8 cellular contexts compared by ENCODE assay signal in the genomic region with DNA sequence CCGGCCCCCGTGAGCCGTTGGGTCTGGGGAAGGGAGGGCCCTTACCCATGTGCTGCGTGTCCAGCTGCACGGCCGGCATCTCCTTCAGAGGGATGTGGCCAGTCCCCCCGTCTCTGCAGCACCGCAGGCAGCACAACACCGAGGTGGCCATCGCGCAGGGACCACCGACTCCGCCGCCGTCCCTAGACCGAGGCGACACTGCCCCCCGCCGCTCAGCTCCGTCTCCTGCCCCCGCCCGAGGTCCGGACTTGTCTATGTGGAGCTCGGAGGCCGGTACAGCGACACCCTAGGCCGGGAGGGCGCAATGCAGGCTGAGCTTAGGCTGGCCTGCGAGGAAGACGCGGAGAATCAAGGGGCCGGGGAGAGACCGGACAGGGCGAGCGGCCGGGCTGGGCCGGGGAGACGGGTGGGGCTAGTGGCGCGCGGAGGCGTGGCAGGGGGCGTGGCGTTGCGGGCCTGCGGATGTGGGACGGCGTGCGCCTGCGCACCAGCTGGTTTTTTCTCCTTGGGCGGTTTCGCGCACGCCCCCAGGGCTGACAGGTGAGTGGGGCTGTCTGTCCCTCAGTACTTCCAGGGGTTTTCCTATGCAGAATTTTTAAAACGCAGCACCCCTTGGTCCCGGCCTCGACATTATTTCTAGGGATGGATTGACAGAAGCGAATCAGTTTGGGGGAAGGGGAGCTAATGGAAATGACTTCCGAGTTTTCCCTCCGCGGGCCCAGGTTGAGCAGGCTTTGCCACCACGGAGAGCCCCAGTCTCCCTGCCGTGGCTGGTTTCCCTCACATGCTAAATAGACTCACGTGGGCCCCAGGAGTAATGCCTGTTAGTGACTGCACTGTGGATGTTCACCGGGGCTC. TPM values are rescaled to one million over a fixed set of nuclear protein-coding genes. Genes with fewer than 3 reads are reported as not detected.
A peak's percentile ranks its signal among the peaks of the same experiment; 100 is the strongest.
DNase-seq lines count a peak whose midpoint lies in the region; ATAC-seq and TF ChIP-seq lines count a peak whose summit lies in the region.

A gene with protein sequence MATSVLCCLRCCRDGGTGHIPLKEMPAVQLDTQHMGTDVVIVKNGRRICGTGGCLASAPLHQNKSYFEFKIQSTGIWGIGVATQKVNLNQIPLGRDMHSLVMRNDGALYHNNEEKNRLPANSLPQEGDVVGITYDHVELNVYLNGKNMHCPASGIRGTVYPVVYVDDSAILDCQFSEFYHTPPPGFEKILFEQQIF (minus strand): TSS at position 256 of the 858 bp plus-strand sequence. CDS start 105 bp downstream, at position 151.

- peaks cover 12% of the 10 kb centered on the region for H3K4me1 Mint-ChIP-seq in activated T-cell treated with anti-CD3 and anti-CD28 coated beads, Interleukin-2, amount 50 U/mL, for 4 hours (ENCODE audit: low read depth)

- DNase-seq in KG1 (lab: John Stamatoyannopoulos, UW) (peak; percentile 88), PC-9 (peak; percentile 92 to 99), esophagus muscularis mucosa (ENCODE audit: extremely low spot score) (peak; percentile 99)
- peak; percentile 93 for DNase-seq in activated T-cell treated with anti-CD3 and anti-CD28 coated beads, Interleukin-2, amount 50 U/mL, for 4 hours
- DNase-seq in stimulated activated CD8-positive, alpha-beta memory T cell treated with anti-CD3 and anti-CD28 coated beads, Interleukin-7, amount 100 ng/mL, for 1 hour (ENCODE audit: low read depth in 2 of 2), result peak; percentile 92 to 93

- H2AFZ ChIP-seq in PC-9, result peak within 1 kb of the TSS; percentile 96

- no peaks in the 10 kb centered on the region for H3K27me3 Mint-ChIP-seq in activated T-cell treated with anti-CD3 and anti-CD28 coated beads, Interleukin-2, amount 50 U/mL, for 4 hours (ENCODE audit: low read depth)

- no TSS peak for BruUV-seq in PC-9 (replicated peaks; lab: Mats Ljungman, UMichigan)

- H3F3A ChIP-seq in DOHH2 (ENCODE audit: control insufficient read depth, insufficient read depth) (peaks cover 7% of the 10 kb centered on the region), PC-9 (ENCODE audit: insufficient read depth, low read depth) (peaks cover 8% of the 10 kb centered on the region; the same call in 1 of the 2 replicates)

- H3K4me2 ChIP-seq in DOHH2 (ENCODE audit: low read length), result peak within 1 kb of the TSS; percentile 95
- H3K4me2 ChIP-seq in PC-9, result peak within 1 kb of the TSS; percentile 85

- H3K9me3 ChIP-seq in DOHH2 (ENCODE audit: control insufficient read depth, insufficient read depth, low read length), result no peaks in the 10 kb centered on the region
- H3K9me3 ChIP-seq in PC-9 (ENCODE audit: insufficient read depth, low read depth), result no peaks in the 10 kb centered on the region
- no peaks in the 10 kb centered on the region for H3K9me3 ChIP-seq in esophagus muscularis mucosa
- no peaks in the 10 kb centered on the region for H3K9me3 ChIP-seq in muscle layer of colon (ENCODE audit: low read length)

- no peaks in the 10 kb centered on the region; the same call in 1 of the 2 replicates for H4K20me1 ChIP-seq in DOHH2 (ENCODE audit: control insufficient read depth, insufficient read depth, low read depth, low read length)
- no peaks in the 10 kb centered on the region for H4K20me1 ChIP-seq in PC-9 (ENCODE audit: insufficient read depth)

- no peaks in the 10 kb centered on the region for H3K9me2 ChIP-seq in DOHH2 (replicated peaks; ENCODE audit: control insufficient read depth, low read length)
- H3K9me2 ChIP-seq in PC-9 (ENCODE audit: insufficient read depth), result no peaks in the 10 kb centered on the region

- 0% methylated on average over 24 of the region's 65 CpGs for WGBS in esophagus muscularis mucosa

- H3K79me2 ChIP-seq in DOHH2 (ENCODE audit: control insufficient read depth, low read length), result peaks cover 37% of the 10 kb centered on the region
- H3K79me2 ChIP-seq in PC-9 (ENCODE audit: low read depth), result peaks cover 24% of the 10 kb centered on the region

- peak; percentile 65 for TF ChIP-seq POLR2A in esophagus muscularis mucosa (IDR thresholded peaks at IDR 0.05; ENCODE audit: low read depth)

- H3K27ac ChIP-seq in DOHH2 (ENCODE audit: low read depth, low read length) (peak within 1 kb of the TSS; percentile 50), PC-9 (peak within 1 kb of the TSS; percentile 59), esophagus muscularis mucosa (replicated peaks in 1 of 4) (peak within 1 kb of the TSS; percentile 90 to 94 (median 92)), muscle layer of colon (ENCODE audit: low read depth, low read length) (peak within 1 kb of the TSS; percentile 74)

- peak within 1 kb of the TSS; percentile 49 for H3K9ac ChIP-seq in muscle layer of colon (ENCODE audit: low read length)

- H3K4me3 Mint-ChIP-seq in activated T-cell treated with anti-CD3 and anti-CD28 coated beads, Interleukin-2, amount 50 U/mL, for 4 hours, result peak within 1 kb of the TSS; percentile 93

- no peaks in the 10 kb centered on the region for H3K9me3 Mint-ChIP-seq in activated T-cell treated with anti-CD3 and anti-CD28 coated beads, Interleukin-2, amount 50 U/mL, for 4 hours

- H3K4me3 ChIP-seq in DOHH2 (ENCODE audit: low read length) (peak within 1 kb of the TSS; percentile 96), PC-9 (peak within 1 kb of the TSS; percentile 90), esophagus muscularis mucosa (peak within 1 kb of the TSS; percentile 90 to 97 (median 94)), muscle layer of colon (ENCODE audit: low read depth in 1 of 2, low read length in 2 of 2) (peak within 1 kb of the TSS; percentile 63 to 99)

- H3K36me3 ChIP-seq in DOHH2 (ENCODE audit: control insufficient read depth, low read length) (no peaks in the 10 kb centered on the region), PC-9 (ENCODE audit: low read depth) (no peaks in the 10 kb centered on the region), esophagus muscularis mucosa (no peaks in the 10 kb centered on the region), muscle layer of colon (ENCODE audit: insufficient read depth, low read length) (no peaks in the 10 kb centered on the region)

- TF ChIP-seq CTCF in DOHH2 (IDR thresholded peaks at IDR 0.05; ENCODE audit: low read depth, low read length, poor library complexity, severe bottlenecking) (peak; percentile 93), PC-9 (conservative IDR thresholded peaks at IDR 0.05) (peak; percentile 94), esophagus muscularis mucosa (IDR thresholded peaks at IDR 0.05) (peak; percentile 89 to 98 (median 95))

- ATAC-seq in GM21737 (IDR thresholded peaks at IDR 0.05; ENCODE audit: unreplicated experiment), result peak; percentile 99
- peak; percentile 93 to 95 for ATAC-seq in activated T-cell treated with anti-CD3 and anti-CD28 coated beads, Interleukin-2, amount 50 U/mL, for 4 hours

- POLR2A ChIA-PET in PC-9 (lab: Charles Lee; ENCODE audit: unreplicated experiment), result interaction anchor here (0.6 to 0.7 kb wide), 6 partner anchors 39 to 923 kb away, joined by 4 to 6 read pairs (median 5); a partner anchor contains a TSS

- no peak for TF ChIP-seq EP300 in esophagus muscularis mucosa (IDR thresholded peaks at IDR 0.05)

- intact Hi-C loops in PC-9 (cut with micrococcal nuclease; ENCODE audit: unreplicated experiment) (loop anchor here (1.0 to 5.0 kb wide), 4 partner anchors 60 to 1134 kb away; a partner anchor contains a TSS), esophagus muscularis mucosa (cut with DNase I) (loop anchor here (5.0 kb wide), 2 partner anchors 89 to 146 kb away; no protein-coding TSS in a partner anchor)

- H3K27me3 ChIP-seq in DOHH2 (ENCODE audit: control insufficient read depth, low read length), result no peaks in the 10 kb centered on the region
- no peaks in the 10 kb centered on the region for H3K27me3 ChIP-seq in PC-9 (ENCODE audit: insufficient read depth, low read depth)
- no peaks in the 10 kb centered on the region for H3K27me3 ChIP-seq in esophagus muscularis mucosa
- no peaks in the 10 kb centered on the region for H3K27me3 ChIP-seq in muscle layer of colon (ENCODE audit: control insufficient read depth in 1 of 2, insufficient read depth in 2 of 2, low read length in 2 of 2)

- H3K4me1 ChIP-seq in DOHH2 (ENCODE audit: control insufficient read depth, low read length), result peaks cover 42% of the 10 kb centered on the region
- H3K4me1 ChIP-seq in PC-9 (replicated peaks; ENCODE audit: insufficient read depth), result peaks cover 9% of the 10 kb centered on the region
- H3K4me1 ChIP-seq in esophagus muscularis mucosa, result peaks cover 21 to 76% (median 71%) of the 10 kb centered on the region in 4 donors
- peaks cover 19% of the 10 kb centered on the region for H3K4me1 ChIP-seq in muscle layer of colon (ENCODE audit: insufficient read depth, low read length)

- H3K36me3 Mint-ChIP-seq in activated T-cell treated with anti-CD3 and anti-CD28 coated beads, Interleukin-2, amount 50 U/mL, for 4 hours (ENCODE audit: insufficient read depth), result no peaks in the 10 kb centered on the region

- CTCF ChIA-PET in PC-9 (lab: Charles Lee), result interaction anchor here (0.5 to 1.4 kb wide), 9 partner anchors 61 to 976 kb away, joined by 3 to 10 read pairs (median 7); a partner anchor contains a TSS

RNA-seq across cellular contexts. Expression of the gene that starts here (rescaled TPM):
- total RNA-seq in PC-9 (2021), result 5.3 and 6.4 TPM in 2 replicates
- total RNA-seq in activated T-cell treated with anti-CD3 and anti-CD28 coated beads, Interleukin-2, amount 50 U/mL, for 4 hours, result 1 to 10 TPM; 3.6 to 4.8 (median 4.6) TPM
- total RNA-seq in esophagus muscularis mucosa, result 10 to 100 TPM; 10.9 to 18.8 (median 15.0) TPM

Comparison
In these comparisons a context has a peak if more than half of its experiments do, and no peak if none do; other contexts are left out.
1. Peak in every context shown above with its lines: DNase-seq, ATAC-seq, H3K4me3 ChIP-seq and H3K27ac ChIP-seq.